ENCODE assay signal across 15 cellular contexts in genomic region chrX:18676050-18676449, GRCh38. TPM values are rescaled to one million over a fixed set of nuclear protein-coding genes. Genes with fewer than 3 reads are reported as not detected.
DNase-seq lines count a peak whose midpoint lies in the region; ATAC-seq and TF ChIP-seq lines count a peak whose summit lies in the region.
"Had no signal": no experiment of that assay in that cellular context is flagged by ENCODE, and none has a peak within 500 bp of the region (broad histone marks: within the 10 kb centered on the region; RNA-seq: fewer than 3 reads in every experiment).

No MANE protein-coding gene starts in this region.

- H3K9me3 Mint-ChIP-seq in T-helper 2 cell treated with Interferon-gamma antibody and Interleukin-4, amounts not matched to agents 5 μg/mL and 100 μg/mL, for 36 hours = no peaks in the 10 kb centered on the region
- no peaks in the 10 kb centered on the region for H3K9me3 Mint-ChIP-seq in activated B cell treated with CpG ODN at 0.5 μM for 24 hours
- no peaks in the 10 kb centered on the region for H3K9me3 Mint-ChIP-seq in natural killer cell treated with Interleukin-12 subunit alpha and Interleukin-12 subunit beta and Interleukin-15 and Interleukin-18, amount 100 ng/mL, for 72 hours
- H3K9me3 Mint-ChIP-seq: activated CD4-positive, alpha-beta memory T cell treated with anti-CD3 and anti-CD28 coated beads, Interleukin-2, amount 10 ng/mL, durations not matched to agents 7 days and 5 days had no signal

- POLR2A ChIA-PET in activated B cell treated with CpG ODN at 0.5 μM for 24 hours (lab: Charles Lee) = interaction anchor here (0.6 to 1.9 kb wide), 4 partner anchors 211 to 1699 kb away, joined by 3 to 10 read pairs (median 4); no protein-coding TSS in a partner anchor

- H3K36me3 Mint-ChIP-seq in T-helper 2 cell treated with Interferon-gamma antibody and Interleukin-4, amounts not matched to agents 5 μg/mL and 100 μg/mL, for 36 hours (ENCODE audit: low read depth) = no peaks in the 10 kb centered on the region
- H3K36me3 Mint-ChIP-seq in activated B cell treated with CpG ODN at 0.5 μM for 24 hours (ENCODE audit: low read depth) = peaks cover 3% of the 10 kb centered on the region
- H3K36me3 Mint-ChIP-seq in natural killer cell treated with Interleukin-12 subunit alpha and Interleukin-12 subunit beta and Interleukin-15 and Interleukin-18, amount 100 ng/mL, for 72 hours = no peaks in the 10 kb centered on the region

- peak overlapping the region; percentile 51 for H3K4me3 ChIP-seq in GM12865 (ENCODE audit: low read depth, low read length)

- TF ChIP-seq CTCF in GM12865 (IDR thresholded peaks at IDR 0.05; ENCODE audit: insufficient read depth, low read depth, low read length, missing control alignments) (no peak), activated B cell treated with CpG ODN at 0.5 μM for 24 hours (IDR thresholded peaks at IDR 0.05) (no peak)

- CTCF ChIA-PET in activated B cell treated with CpG ODN at 0.5 μM for 24 hours (lab: Charles Lee) = no interaction called here

- H3K4me3 Mint-ChIP-seq in T-helper 2 cell treated with Interferon-gamma antibody and Interleukin-4, amounts not matched to agents 5 μg/mL and 100 μg/mL, for 36 hours = peak overlapping the region; percentile 36
- H3K4me3 Mint-ChIP-seq in activated B cell treated with CpG ODN at 0.5 μM for 24 hours = no peak overlapping the region
- H3K4me3 Mint-ChIP-seq in natural killer cell treated with Interleukin-12 subunit alpha and Interleukin-12 subunit beta and Interleukin-15 and Interleukin-18, amount 100 ng/mL, for 72 hours = peak overlapping the region; percentile 32

- ATAC-seq in activated B cell treated with CpG ODN at 0.5 μM for 24 hours (ENCODE audit: low read depth) (no peak), HG03378 (IDR thresholded peaks at IDR 0.05; ENCODE audit: unreplicated experiment) (no peak), HG03565 (IDR thresholded peaks at IDR 0.05; ENCODE audit: unreplicated experiment) (no peak)
- no peak for ATAC-seq in natural killer cell treated with Interleukin-12 subunit alpha and Interleukin-12 subunit beta and Interleukin-15 and Interleukin-18, amount 100 ng/mL, for 72 hours

- peaks cover 9% of the 10 kb centered on the region for H3K4me1 Mint-ChIP-seq in T-helper 2 cell treated with Interferon-gamma antibody and Interleukin-4, amounts not matched to agents 5 μg/mL and 100 μg/mL, for 36 hours (ENCODE audit: low read depth)
- peaks cover 12% of the 10 kb centered on the region for H3K4me1 Mint-ChIP-seq in activated B cell treated with CpG ODN at 0.5 μM for 24 hours
- H3K4me1 Mint-ChIP-seq in natural killer cell treated with Interleukin-12 subunit alpha and Interleukin-12 subunit beta and Interleukin-15 and Interleukin-18, amount 100 ng/mL, for 72 hours (ENCODE audit: low read depth in 2 of 2) = peaks cover 6 to 11% of the 10 kb centered on the region in 2 donors

- intact Hi-C loops in activated B cell treated with CpG ODN at 0.5 μM for 24 hours (cut with micrococcal nuclease) = no loop called here

- H3K27me3 Mint-ChIP-seq in T-helper 2 cell treated with Interferon-gamma antibody and Interleukin-4, amounts not matched to agents 5 μg/mL and 100 μg/mL, for 36 hours (ENCODE audit: low read depth) = no peaks in the 10 kb centered on the region
- no peaks in the 10 kb centered on the region for H3K27me3 Mint-ChIP-seq in activated B cell treated with CpG ODN at 0.5 μM for 24 hours
- H3K27me3 Mint-ChIP-seq in natural killer cell treated with Interleukin-12 subunit alpha and Interleukin-12 subunit beta and Interleukin-15 and Interleukin-18, amount 100 ng/mL, for 72 hours = peaks cover 0 to 4% of the 10 kb centered on the region in 2 donors
- H3K27me3 Mint-ChIP-seq: activated CD4-positive, alpha-beta memory T cell treated with anti-CD3 and anti-CD28 coated beads, Interleukin-2, amount 10 ng/mL, durations not matched to agents 7 days and 5 days had no signal

- no peak for DNase-seq in T-helper 2 cell treated with Interferon-gamma antibody and Interleukin-4, amounts not matched to agents 5 μg/mL and 100 μg/mL, for 36 hours (ENCODE audit: low spot score)
- DNase-seq in T-helper 2 cell (no peak), GM12865 (ENCODE audit: low read depth) (no peak), activated B cell treated with CpG ODN at 0.5 μM for 24 hours (no peak), NCI-H1930 (lab: John Stamatoyannopoulos, UW) (no peak)
- DNase-seq in natural killer cell treated with Interleukin-12 subunit alpha and Interleukin-12 subunit beta and Interleukin-15 and Interleukin-18, amount 100 ng/mL, for 72 hours (ENCODE audit: low spot score) = no peak
- DNase-seq: activated CD4-positive, alpha-beta memory T cell treated with anti-CD3 and anti-CD28 coated beads, Interleukin-2, amount 10 ng/mL, durations not matched to agents 7 days and 5 days; Calu3; left lung; MM.1S; NCI-H2081 treated with DMSO at 0.1 percent for 48 hours had no signal

- no peak overlapping the region for H3K27ac Mint-ChIP-seq in T-helper 2 cell treated with Interferon-gamma antibody and Interleukin-4, amounts not matched to agents 5 μg/mL and 100 μg/mL, for 36 hours
- peak overlapping the region; percentile 41 for H3K27ac Mint-ChIP-seq in activated B cell treated with CpG ODN at 0.5 μM for 24 hours
- H3K27ac Mint-ChIP-seq in natural killer cell treated with Interleukin-12 subunit alpha and Interleukin-12 subunit beta and Interleukin-15 and Interleukin-18, amount 100 ng/mL, for 72 hours = no peak overlapping the region

RNA-seq across cellular contexts. Expression of gene RS1, which starts 4.1 kb away (rescaled TPM):
- total RNA-seq in activated B cell treated with CpG ODN at 0.5 μM for 24 hours = not detected in 2 replicates
- not detected for total RNA-seq in natural killer cell treated with Interleukin-12 subunit alpha and Interleukin-12 subunit beta and Interleukin-15 and Interleukin-18, amount 100 ng/mL, for 72 hours
- total RNA-seq: activated CD4-positive, alpha-beta memory T cell treated with anti-CD3 and anti-CD28 coated beads, Interleukin-2, amount 10 ng/mL, durations not matched to agents 7 days and 5 days; Calu3; cardiac muscle cell; fibroblast of villous mesenchyme had no signal

RNA-seq across cellular contexts. Expression of gene PPEF1, which starts 31.4 kb away (rescaled TPM):
- not detected in 2 replicates for total RNA-seq in activated B cell treated with CpG ODN at 0.5 μM for 24 hours
- not detected for total RNA-seq in natural killer cell treated with Interleukin-12 subunit alpha and Interleukin-12 subunit beta and Interleukin-15 and Interleukin-18, amount 100 ng/mL, for 72 hours
- total RNA-seq: activated CD4-positive, alpha-beta memory T cell treated with anti-CD3 and anti-CD28 coated beads, Interleukin-2, amount 10 ng/mL, durations not matched to agents 7 days and 5 days; Calu3; fibroblast of villous mesenchyme had no signal
